9 cellular contexts compared by ENCODE assay signal in the genomic region with DNA sequence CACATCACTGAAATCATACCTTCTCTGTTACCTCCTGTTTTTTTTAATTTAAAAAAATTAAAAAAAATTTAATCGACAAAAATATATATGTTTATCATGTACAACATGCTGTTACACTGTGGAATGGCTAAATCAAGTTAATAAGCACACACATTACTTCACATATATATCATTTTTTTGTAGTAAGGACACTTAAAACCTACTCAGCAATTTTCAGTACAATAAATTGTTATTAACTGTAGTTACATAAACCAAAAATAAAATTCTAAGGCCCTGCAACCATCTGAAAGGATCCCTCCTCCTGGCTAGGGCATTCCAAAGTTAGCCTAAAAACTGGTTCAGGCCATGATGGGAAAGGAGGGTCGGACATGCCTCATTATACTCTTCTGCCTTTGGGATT.
"Had no signal": no experiment of that assay in that cellular context is flagged by ENCODE, and none has a peak within 500 bp of the region (broad histone marks: within the 10 kb centered on the region; RNA-seq: fewer than 3 reads in every experiment).

No MANE protein-coding gene starts in this region.

- H3K4me3 Mint-ChIP-seq: IgD-negative memory B cell had no signal

- H3K27ac ChIP-seq: HL-60, KMS-11 had no signal

- ATAC-seq: HepG2 had no signal

- FAIRE-seq: HepG2, HTR-8/SVneo had no signal

- H3K27ac Mint-ChIP-seq: IgD-negative memory B cell had no signal

- H3K9ac ChIP-seq: KMS-11 had no signal

- DNase-seq: Karpas-422, Kasumi-1, KBM-7, KG1 had no signal

- H3K9me3 Mint-ChIP-seq: IgD-negative memory B cell had no signal

- H3K27me3 Mint-ChIP-seq: IgD-negative memory B cell had no signal

- H3K4me1 Mint-ChIP-seq: IgD-negative memory B cell had no signal

- H3K4me2 ChIP-seq: KMS-11 had no signal
